ENCODE assay signal across 8 cellular contexts in genomic region chr2:43594875-43595274, GRCh38. TPM values are rescaled to one million over a fixed set of nuclear protein-coding genes. Genes with fewer than 3 reads are reported as not detected.
DNase-seq lines count a peak whose midpoint lies in the region; ATAC-seq and TF ChIP-seq lines count a peak whose summit lies in the region.

No MANE protein-coding gene starts in this region.

- H3K4me3 Mint-ChIP-seq in activated CD4-positive, alpha-beta T cell treated with anti-CD3 and anti-CD28 coated beads, Interleukin-2, amount 10 ng/mL, durations not matched to agents 7 days and 5 days: peak overlapping the region; percentile 92
- H3K4me3 Mint-ChIP-seq in activated naive CD8-positive, alpha-beta T cell: peak overlapping the region; percentile 97

- peaks cover 4% of the 10 kb centered on the region for H3K27me3 Mint-ChIP-seq in activated CD4-positive, alpha-beta T cell treated with anti-CD3 and anti-CD28 coated beads, Interleukin-2, amount 10 ng/mL, durations not matched to agents 7 days and 5 days
- no peaks in the 10 kb centered on the region for H3K27me3 Mint-ChIP-seq in activated naive CD8-positive, alpha-beta T cell

- no peaks in the 10 kb centered on the region for H3K27me3 ChIP-seq in kidney epithelial cell (ENCODE audit: control insufficient read depth, insufficient read depth, low read length)
- H3K27me3 ChIP-seq in thoracic aorta (replicated peaks; ENCODE audit: insufficient read depth): no peaks in the 10 kb centered on the region

- DNase-seq in activated CD4-positive, alpha-beta T cell treated with anti-CD3 and anti-CD28 coated beads, Interleukin-2, amount 10 ng/mL, durations not matched to agents 7 days and 5 days: no peak
- no peak for DNase-seq in activated CD4-positive, alpha-beta T cell treated with anti-CD3 and anti-CD28 coated beads, Interleukin-2, amount 50 U/mL, for 4 hours
- DNase-seq in kidney epithelial cell (ENCODE audit: low read depth) (no peak), thoracic aorta (ENCODE audit: low spot score) (no peak), NCI-H1417 (lab: John Stamatoyannopoulos, UW) (no peak), NCI-H748 treated with DMSO at 0.1 percent for 48 hours (lab: John Stamatoyannopoulos, UW) (no peak)

- TF ChIP-seq CTCF in kidney epithelial cell (IDR thresholded peaks at IDR 0.05; ENCODE audit: insufficient read depth, low read length, poor library complexity, severe bottlenecking) (no peak), thoracic aorta (IDR thresholded peaks at IDR 0.05) (no peak)

- H3K4me1 Mint-ChIP-seq in activated CD4-positive, alpha-beta T cell treated with anti-CD3 and anti-CD28 coated beads, Interleukin-2, amount 10 ng/mL, durations not matched to agents 7 days and 5 days: peaks cover 31% of the 10 kb centered on the region
- peaks cover 37% of the 10 kb centered on the region for H3K4me1 Mint-ChIP-seq in activated naive CD8-positive, alpha-beta T cell (ENCODE audit: low read depth)

- POLR2A ChIA-PET in activated CD4-positive, alpha-beta T cell treated with anti-CD3 and anti-CD28 coated beads, Interleukin-2, amount 10 ng/mL, durations not matched to agents 7 days and 5 days (lab: Charles Lee): no interaction called here

- H3K9me3 Mint-ChIP-seq in activated CD4-positive, alpha-beta T cell treated with anti-CD3 and anti-CD28 coated beads, Interleukin-2, amount 10 ng/mL, durations not matched to agents 7 days and 5 days: no peaks in the 10 kb centered on the region
- no peaks in the 10 kb centered on the region for H3K9me3 Mint-ChIP-seq in activated naive CD8-positive, alpha-beta T cell (ENCODE audit: low read depth)

- H3K9me3 ChIP-seq in thoracic aorta: no peaks in the 10 kb centered on the region

- CTCF ChIA-PET in activated CD4-positive, alpha-beta T cell treated with anti-CD3 and anti-CD28 coated beads, Interleukin-2, amount 10 ng/mL, durations not matched to agents 7 days and 5 days (lab: Charles Lee): interaction anchor here (1.0 kb wide), 2 partner anchors 11 to 18 kb away, joined by 4 read pairs; no protein-coding TSS in a partner anchor

- H3K4me1 ChIP-seq in thoracic aorta (ENCODE audit: control insufficient read depth in 1 of 2, low read depth in 2 of 2): peaks cover 9 to 28% of the 10 kb centered on the region in 2 donors

- no peaks in the 10 kb centered on the region for H3K36me3 ChIP-seq in kidney epithelial cell (ENCODE audit: control insufficient read depth, insufficient read depth, low read length)
- H3K36me3 ChIP-seq in thoracic aorta: peaks cover 7% of the 10 kb centered on the region

- peak overlapping the region; percentile 76 for H3K4me3 ChIP-seq in kidney epithelial cell (ENCODE audit: low read depth, low read length)
- H3K4me3 ChIP-seq in thoracic aorta: peak overlapping the region; percentile 92

- peaks cover 15% of the 10 kb centered on the region for H3K36me3 Mint-ChIP-seq in activated CD4-positive, alpha-beta T cell treated with anti-CD3 and anti-CD28 coated beads, Interleukin-2, amount 10 ng/mL, durations not matched to agents 7 days and 5 days (ENCODE audit: low read depth)
- peaks cover 4% of the 10 kb centered on the region for H3K36me3 Mint-ChIP-seq in activated naive CD8-positive, alpha-beta T cell

- H3K27ac ChIP-seq in thoracic aorta: peak overlapping the region in 1 of 2 donors; percentile 93

- H3K27ac Mint-ChIP-seq in activated CD4-positive, alpha-beta T cell treated with anti-CD3 and anti-CD28 coated beads, Interleukin-2, amount 10 ng/mL, durations not matched to agents 7 days and 5 days: peak overlapping the region; percentile 98
- H3K27ac Mint-ChIP-seq in activated naive CD8-positive, alpha-beta T cell: peak overlapping the region; percentile 98

- ATAC-seq in thoracic aorta (ENCODE audit: insufficient number of reproducible peaks, low FRiP score, low read depth) (no peak), HG02970 (IDR thresholded peaks at IDR 0.05; ENCODE audit: low FRiP score, unreplicated experiment) (no peak)

RNA-seq across cellular contexts. Expression of gene THADA, which starts 1.0 kb away (rescaled TPM):
- 10 to 100 TPM; 26.2 to 32.2 TPM for total RNA-seq in activated CD4-positive, alpha-beta T cell treated with anti-CD3 and anti-CD28 coated beads, Interleukin-2, amount 10 ng/mL, durations not matched to agents 7 days and 5 days
- 17.7 and 21.5 TPM in 2 replicates for total RNA-seq in kidney epithelial cell
- 10 to 100 TPM; 33.3 to 46.6 TPM for total RNA-seq in thoracic aorta

RNA-seq across cellular contexts. Expression of gene PLEKHH2, which starts 42.2 kb away (rescaled TPM):
- under 1 TPM; 0.20 to 0.40 TPM for total RNA-seq in activated CD4-positive, alpha-beta T cell treated with anti-CD3 and anti-CD28 coated beads, Interleukin-2, amount 10 ng/mL, durations not matched to agents 7 days and 5 days
- 2.1 and 2.3 TPM in 2 replicates for total RNA-seq in kidney epithelial cell
- total RNA-seq in thoracic aorta: 10 to 100 TPM; 23.3 to 29.5 TPM
